Comparison of ENCODE assay signal across 23 cellular contexts in the genomic region with DNA sequence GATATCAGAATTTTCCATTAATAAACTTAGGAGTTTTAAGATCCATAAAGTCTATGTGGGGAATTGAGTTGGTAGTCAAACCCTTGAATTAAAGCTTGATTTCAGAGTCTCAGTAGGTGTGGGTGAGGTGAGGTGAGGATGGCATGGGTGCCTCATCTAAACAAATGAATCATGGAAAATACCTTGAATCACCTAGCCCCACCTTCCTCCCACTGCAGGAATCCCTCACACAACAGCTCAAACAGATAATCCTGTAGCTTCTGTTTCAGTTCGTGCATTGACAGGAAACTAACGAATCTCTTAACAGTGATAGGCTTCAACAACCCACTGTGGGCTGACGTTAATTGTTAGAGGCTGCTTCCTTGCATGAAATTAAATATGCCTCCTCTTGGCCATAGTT.
DNase-seq lines count a peak whose midpoint lies in the region; ATAC-seq and TF ChIP-seq lines count a peak whose summit lies in the region.
"Had no signal": no experiment of that assay in that cellular context is flagged by ENCODE, and none has a peak within 500 bp of the region (broad histone marks: within the 10 kb centered on the region; RNA-seq: fewer than 3 reads in every experiment).

No MANE protein-coding gene starts in this region.

- H3K9me3 ChIP-seq in left ventricle myocardium inferior (replicated peaks): no peaks in the 10 kb centered on the region
- H3K9me3 ChIP-seq: HAP-1, testis had no signal

- no peak overlapping the region for H3K27ac Mint-ChIP-seq in stimulated activated naive CD8-positive, alpha-beta T cell treated with anti-CD3 and anti-CD28 coated beads, Interleukin-15, amount 100 ng/mL, for 72 hours
- H3K27ac Mint-ChIP-seq: naive thymus-derived CD8-positive, alpha-beta T cell; stimulated activated naive B cell treated with anti-CD40 and anti-IgM and Interleukin-4, amounts not matched to agents 10 μg/mL and 1 μg/mL and 100 μg/mL, for 72 hours had no signal

- peak; percentile 45 to 65 for ATAC-seq in activated CD4-positive, CD25-positive, alpha-beta regulatory T cell treated with anti-CD3 and anti-CD28 coated beads, Interleukin-2, amount 50 U/mL, for 24 hours
- ATAC-seq in Right ventricle myocardium superior (ENCODE audit: poor library complexity): no peak
- ATAC-seq in foreskin keratinocyte: peak; percentile 96
- peak; percentile 84 for ATAC-seq in stimulated activated naive CD8-positive, alpha-beta T cell treated with anti-CD3 and anti-CD28 coated beads, Interleukin-15, amount 100 ng/mL, for 72 hours
- no peak for ATAC-seq in HG03139 (IDR thresholded peaks at IDR 0.05; ENCODE audit: unreplicated experiment)
- ATAC-seq: left ventricle myocardium superior; naive thymus-derived CD8-positive, alpha-beta T cell; PC-3; stimulated activated naive B cell treated with anti-CD40 and anti-IgM and Interleukin-4, amounts not matched to agents 10 μg/mL and 1 μg/mL and 100 μg/mL, for 72 hours had no signal

- peaks cover 14% of the 10 kb centered on the region for H3K4me1 Mint-ChIP-seq in stimulated activated naive CD8-positive, alpha-beta T cell treated with anti-CD3 and anti-CD28 coated beads, Interleukin-15, amount 100 ng/mL, for 72 hours
- H3K4me1 Mint-ChIP-seq: naive thymus-derived CD8-positive, alpha-beta T cell had no signal

- H3K4me3 ChIP-seq in left ventricle myocardium inferior: no peak overlapping the region
- H3K4me3 ChIP-seq: HAP-1, testis had no signal

- no peaks in the 10 kb centered on the region for H3K27me3 Mint-ChIP-seq in stimulated activated naive CD8-positive, alpha-beta T cell treated with anti-CD3 and anti-CD28 coated beads, Interleukin-15, amount 100 ng/mL, for 72 hours

- no peak overlapping the region for H3K4me3 Mint-ChIP-seq in stimulated activated naive CD8-positive, alpha-beta T cell treated with anti-CD3 and anti-CD28 coated beads, Interleukin-15, amount 100 ng/mL, for 72 hours
- H3K4me3 Mint-ChIP-seq: naive thymus-derived CD8-positive, alpha-beta T cell; stimulated activated naive B cell treated with anti-CD40 and anti-IgM and Interleukin-4, amounts not matched to agents 10 μg/mL and 1 μg/mL and 100 μg/mL, for 72 hours had no signal

- H3K9me3 Mint-ChIP-seq in stimulated activated naive CD8-positive, alpha-beta T cell treated with anti-CD3 and anti-CD28 coated beads, Interleukin-15, amount 100 ng/mL, for 72 hours: no peaks in the 10 kb centered on the region

- DNase-seq in activated CD4-positive, CD25-positive, alpha-beta regulatory T cell treated with anti-CD3 and anti-CD28 coated beads, Interleukin-2, amount 50 U/mL, for 72 hours: no peak
- DNase-seq in left ventricle myocardium inferior (no peak), Right ventricle myocardium superior (no peak), foreskin keratinocyte (peak; percentile 38 to 74), anterior cingulate cortex (lab: John Stamatoyannopoulos, UW) (no peak)
- DNase-seq in stimulated activated naive CD8-positive, alpha-beta T cell treated with anti-CD3 and anti-CD28 coated beads, Interleukin-15, amount 100 ng/mL, for 72 hours: peak; percentile 7 to 13
- DNase-seq: cerebellar nuclear complex; left ventricle myocardium superior; naive thymus-derived CD8-positive, alpha-beta T cell; NCI-H1105; NCI-H2029; NCI-H524 treated with DMSO at 0.1 percent for 48 hours; NK-92 treated with Interleukin-12 subunit alpha and Interleukin-12 subunit beta, amount 100 ng/mL, for 24 hours; occipital lobe; PC-3; SHP77; stimulated activated naive B cell treated with anti-CD40 and anti-IgM and Interleukin-4, amounts not matched to agents 10 μg/mL and 1 μg/mL and 100 μg/mL, for 72 hours; testis; WERI-Rb-1 had no signal

- H3K4me1 ChIP-seq in left ventricle myocardium inferior: peaks cover 47% of the 10 kb centered on the region
- peaks cover 7% of the 10 kb centered on the region for H3K4me1 ChIP-seq in foreskin keratinocyte
- H3K4me1 ChIP-seq: HAP-1, testis had no signal

- no peaks in the 10 kb centered on the region for H3K36me3 ChIP-seq in left ventricle myocardium inferior
- H3K36me3 ChIP-seq: HAP-1, WERI-Rb-1 had no signal

- H3K27me3 ChIP-seq in left ventricle myocardium inferior (ENCODE audit: low read depth) (no peaks in the 10 kb centered on the region), foreskin keratinocyte (peaks cover 20% of the 10 kb centered on the region)
- H3K27me3 ChIP-seq: testis had no signal

- intact Hi-C loops in left ventricle myocardium inferior (cut with micrococcal nuclease) (no loop called here), Right ventricle myocardium superior (cut with DNase I) (loop anchor here (10.0 kb wide), 1 partner anchor 106 kb away; no protein-coding TSS in a partner anchor)

- TF ChIP-seq CTCF in left ventricle myocardium inferior (IDR thresholded peaks at IDR 0.05; ENCODE audit: borderline replicate concordance) (no peak), foreskin keratinocyte (conservative IDR thresholded peaks at IDR 0.05) (no peak)

- H3K27ac ChIP-seq in left ventricle myocardium inferior (replicated peaks): peak overlapping the region; percentile 89
- peak overlapping the region; percentile 53 for H3K27ac ChIP-seq in foreskin keratinocyte
- H3K27ac ChIP-seq: 22Rv1, testis, WERI-Rb-1 had no signal

Comparison
In these comparisons a context has a peak if more than half of its experiments do, and no peak if none do; other contexts are left out.
1. ATAC-seq: peak in activated CD4-positive, CD25-positive, alpha-beta regulatory T cell treated with anti-CD3 and anti-CD28 coated beads, Interleukin-2, amount 50 U/mL, for 24 hours (2 of 2), foreskin keratinocyte (single experiment) and stimulated activated naive CD8-positive, alpha-beta T cell treated with anti-CD3 and anti-CD28 coated beads, Interleukin-15, amount 100 ng/mL, for 72 hours (single experiment); none in Right ventricle myocardium superior (single experiment) and HG03139 (single experiment).
2. DNase-seq: peak in foreskin keratinocyte (2 of 2) and stimulated activated naive CD8-positive, alpha-beta T cell treated with anti-CD3 and anti-CD28 coated beads, Interleukin-15, amount 100 ng/mL, for 72 hours (2 of 2); none in activated CD4-positive, CD25-positive, alpha-beta regulatory T cell treated with anti-CD3 and anti-CD28 coated beads, Interleukin-2, amount 50 U/mL, for 72 hours (single experiment), left ventricle myocardium inferior (single experiment), Right ventricle myocardium superior (single experiment) and anterior cingulate cortex (0 of 58).